29 cellular contexts compared by ENCODE assay signal in the genomic region with DNA sequence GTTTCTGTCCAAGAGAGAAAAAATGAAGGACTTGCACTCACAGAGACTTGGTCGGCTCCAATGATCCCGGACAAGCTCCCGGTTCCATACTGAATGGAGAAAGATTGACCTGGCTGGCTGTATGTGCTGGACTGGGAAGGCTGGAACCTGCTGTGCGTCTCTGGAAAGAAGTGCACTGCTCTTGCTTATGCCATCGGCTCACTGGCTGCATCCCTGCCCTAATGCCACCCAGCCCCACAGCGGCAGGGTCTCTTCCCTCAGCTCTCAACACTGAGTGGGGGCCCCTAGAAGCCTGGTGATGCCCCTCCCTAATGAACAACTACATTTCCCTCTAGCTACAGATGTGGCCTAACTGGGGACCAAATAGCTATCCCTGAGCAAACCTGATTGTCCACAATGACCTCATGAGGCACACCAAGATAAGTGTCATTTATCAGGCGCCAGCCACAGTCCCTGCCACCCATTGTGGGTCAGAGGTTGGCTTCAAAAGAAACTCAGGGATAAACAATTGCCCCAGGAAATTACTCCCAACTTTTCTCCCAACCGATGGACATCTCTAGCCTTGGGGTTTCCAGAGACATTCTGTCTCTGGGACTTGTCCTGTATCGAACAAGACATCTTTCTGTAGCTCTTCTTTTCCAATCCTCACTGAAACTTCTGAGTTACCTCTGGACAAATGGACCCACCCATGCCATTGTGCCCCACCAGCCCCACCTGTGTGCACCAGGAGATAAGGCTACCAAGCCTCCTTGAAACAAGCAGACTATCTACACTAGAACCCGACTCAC. TPM values are rescaled to one million over a fixed set of nuclear protein-coding genes. Genes with fewer than 3 reads are reported as not detected.
A peak's percentile ranks its signal among the peaks of the same experiment; 100 is the strongest.
DNase-seq lines count a peak whose midpoint lies in the region; ATAC-seq, FAIRE-seq and TF ChIP-seq lines count a peak whose summit lies in the region.
"Had no signal": no experiment of that assay in that cellular context is flagged by ENCODE, and none has a peak within 500 bp of the region (broad histone marks: within the 10 kb centered on the region; RNA-seq: fewer than 3 reads in every experiment).

No MANE protein-coding gene starts in this region.

- intact Hi-C loops in left colon (cut with DNase I, micrococcal nuclease) = loop anchor here in 1 of 2 donors (10.0 kb wide), 1 partner anchor 84 kb away; no protein-coding TSS in a partner anchor

- H3K4me3 Mint-ChIP-seq in astrocyte (ENCODE audit: unreplicated experiment) = no peak overlapping the region
- peak overlapping the region; percentile 46 for H3K4me3 Mint-ChIP-seq in type B pancreatic cell
- H3K4me3 Mint-ChIP-seq in T-cell = no peak overlapping the region
- H3K4me3 Mint-ChIP-seq: activated CD4-positive, alpha-beta T cell treated with anti-CD3 and anti-CD28 coated beads, Interleukin-2, amount 10 ng/mL, durations not matched to agents 24 days and 14 days; activated naive CD8-positive, alpha-beta T cell; CD14-positive monocyte; HFFc6; naive thymus-derived CD4-positive, alpha-beta T cell had no signal

- H3K4me3 ChIP-seq in SK-N-SH (ENCODE audit: low read depth in 2 of 2, low read length in 1 of 2) = no peak overlapping the region
- no peak overlapping the region for H3K4me3 ChIP-seq in astrocyte (ENCODE audit: insufficient read depth, low read depth, low read length)
- H3K4me3 ChIP-seq: GM23248, suprapubic skin, upper lobe of right lung had no signal

- TF ChIP-seq RAD21 in SK-N-SH (IDR thresholded peaks at IDR 0.05; ENCODE audit: low read length) = no peak

- H3K79me2 ChIP-seq in SK-N-SH (ENCODE audit: insufficient read depth) (no peaks in the 10 kb centered on the region), astrocyte (ENCODE audit: insufficient read depth, low read length) (no peaks in the 10 kb centered on the region)

- FAIRE-seq in astrocyte (lab: Jason Lieb, UNC) = no peak

- H3K4me2 ChIP-seq in SK-N-SH (no peak overlapping the region; the same call in 1 of the 2 replicates), astrocyte (ENCODE audit: low read length) (peak overlapping the region; percentile 45)

- H2AFZ ChIP-seq in SK-N-SH (ENCODE audit: low read depth) = no peak overlapping the region
- H2AFZ ChIP-seq in astrocyte (ENCODE audit: low read depth, low read length) = no peak overlapping the region
- H2AFZ ChIP-seq: GM23248 had no signal

- H3K36me3 Mint-ChIP-seq in astrocyte (ENCODE audit: low read depth, unreplicated experiment) (no peaks in the 10 kb centered on the region), type B pancreatic cell (no peaks in the 10 kb centered on the region), T-cell (no peaks in the 10 kb centered on the region)
- H3K36me3 Mint-ChIP-seq: activated naive CD8-positive, alpha-beta T cell; CD14-positive monocyte; naive thymus-derived CD4-positive, alpha-beta T cell had no signal

- H4K20me1 ChIP-seq in SK-N-SH (ENCODE audit: insufficient read depth) = no peaks in the 10 kb centered on the region
- no peaks in the 10 kb centered on the region for H4K20me1 ChIP-seq in astrocyte (ENCODE audit: insufficient read depth, low read length)

- no peak for DNase-seq in SK-N-SH
- DNase-seq in astrocyte (ENCODE audit: low read depth) = no peak
- no peak for DNase-seq in left colon
- peak; percentile 36 for DNase-seq in type B pancreatic cell (ENCODE audit: extremely low spot score, unreplicated experiment)
- DNase-seq in stimulated activated CD4-positive, alpha-beta T cell treated with anti-CD3 and anti-CD28 coated beads, Interleukin-4, amount 100 ng/mL, for 1 hour = no peak
- DNase-seq in T-cell = no peak
- DNase-seq in DMS79 (lab: John Stamatoyannopoulos, UW) = no peak
- DNase-seq: 8988T; activated CD4-positive, alpha-beta T cell treated with anti-CD3 and anti-CD28 coated beads, Interleukin-2, amount 10 ng/mL, durations not matched to agents 24 days and 14 days; activated effector memory CD4-positive, alpha-beta T cell treated with Interleukin-2 at 50 U/mL for 16 hours; Caco-2; glutamatergic neuron; left lung; naive thymus-derived CD4-positive, alpha-beta T cell; NCI-H2029; NCI-H510A treated with DMSO at 0.1 percent for 48 hours; nucleus accumbens; stimulated activated naive CD4-positive, alpha-beta T cell; upper lobe of right lung had no signal

- no peaks in the 10 kb centered on the region for H3K9me2 ChIP-seq in SK-N-SH

- CTCF ChIA-PET in SK-N-SH (lab: Yijun Ruan, JAX) (interaction anchor here (0.8 to 2.8 kb wide), 4 partner anchors 9 to 87 kb away, joined by 3 to 15 read pairs (median 6); no protein-coding TSS in a partner anchor), T-cell (lab: Charles Lee) (interaction anchor here in 1 of 2 donors (0.6 kb wide), 1 partner anchor 767 kb away, joined by 6 read pairs; no protein-coding TSS in a partner anchor)

- no peak overlapping the region for H3K9ac ChIP-seq in SK-N-SH
- no peak overlapping the region for H3K9ac ChIP-seq in astrocyte (ENCODE audit: low read length)
- H3K9ac ChIP-seq: GM23248 had no signal

- H3K4me1 Mint-ChIP-seq in astrocyte (ENCODE audit: low read depth, unreplicated experiment) = peaks cover 10% of the 10 kb centered on the region
- H3K4me1 Mint-ChIP-seq in type B pancreatic cell (ENCODE audit: unreplicated experiment) = peaks cover 15% of the 10 kb centered on the region
- no peaks in the 10 kb centered on the region for H3K4me1 Mint-ChIP-seq in T-cell
- H3K4me1 Mint-ChIP-seq: naive thymus-derived CD4-positive, alpha-beta T cell had no signal

- WGBS in SK-N-SH (ENCODE audit: low lambda C conversion rate) = 80% methylated on average over 10 of the region's 10 CpGs

- H3K9me3 Mint-ChIP-seq in astrocyte (ENCODE audit: unreplicated experiment) (peaks cover 2% of the 10 kb centered on the region), type B pancreatic cell (peaks cover 12% of the 10 kb centered on the region), T-cell (no peaks in the 10 kb centered on the region)
- H3K9me3 Mint-ChIP-seq: activated CD4-positive, alpha-beta T cell treated with anti-CD3 and anti-CD28 coated beads, Interleukin-2, amount 10 ng/mL, durations not matched to agents 24 days and 14 days; HFFc6 had no signal

- H3K4me1 ChIP-seq in SK-N-SH (ENCODE audit: control insufficient read depth in 1 of 2, insufficient read depth in 2 of 2, low read depth in 1 of 2, low read length in 1 of 2) = peaks cover 3 to 11% of the 10 kb centered on the region in 2 experiments; a peak in 2 of 4 replicates
- H3K4me1 ChIP-seq in astrocyte (ENCODE audit: insufficient read depth, low read length) = peaks cover 14% of the 10 kb centered on the region
- H3K4me1 ChIP-seq: left lung, upper lobe of right lung had no signal

- ATAC-seq in SK-N-SH treated with all-trans-retinoic acid at 6 μM for 48 hours (peak; percentile 43; the same call in 2 of the 3 replicates), left colon (peak; percentile 41), T-cell (replicated peaks in 1 of 4) (no peak)
- ATAC-seq: left lung; naive thymus-derived CD4-positive, alpha-beta T cell; Right ventricle myocardium inferior; upper lobe of right lung had no signal

- H3K36me3 ChIP-seq in SK-N-SH (replicated peaks in 1 of 2; ENCODE audit: control insufficient read depth in 1 of 2, insufficient read depth in 2 of 2, low read length in 1 of 2) = no peaks in the 10 kb centered on the region
- no peaks in the 10 kb centered on the region for H3K36me3 ChIP-seq in astrocyte (ENCODE audit: insufficient read depth, low read length)
- H3K36me3 ChIP-seq: left lung, suprapubic skin, upper lobe of right lung had no signal

- no peaks in the 10 kb centered on the region for H3F3A ChIP-seq in SK-N-SH (replicated peaks; ENCODE audit: insufficient read depth)

- peaks cover 8% of the 10 kb centered on the region for H3K27me3 Mint-ChIP-seq in astrocyte (ENCODE audit: low read depth, unreplicated experiment)
- peaks cover 12% of the 10 kb centered on the region for H3K27me3 Mint-ChIP-seq in type B pancreatic cell
- H3K27me3 Mint-ChIP-seq in T-cell = peaks cover 10 to 19% of the 10 kb centered on the region in 2 donors

- peak overlapping the region; percentile 12 for H3K27ac Mint-ChIP-seq in astrocyte (ENCODE audit: unreplicated experiment)
- H3K27ac Mint-ChIP-seq in type B pancreatic cell = peak overlapping the region; percentile 81
- H3K27ac Mint-ChIP-seq in T-cell = no peak overlapping the region
- H3K27ac Mint-ChIP-seq: activated CD4-positive, alpha-beta T cell treated with anti-CD3 and anti-CD28 coated beads, Interleukin-2, amount 10 ng/mL, durations not matched to agents 24 days and 14 days; activated naive CD8-positive, alpha-beta T cell; HFFc6; naive thymus-derived CD4-positive, alpha-beta T cell had no signal

- POLR2A ChIA-PET in SK-N-SH (lab: Yijun Ruan, JAX) (no interaction called here), T-cell (lab: Charles Lee) (no interaction called here)

- no peak for TF ChIP-seq EP300 in SK-N-SH (IDR thresholded peaks at IDR 0.05; ENCODE audit: borderline replicate concordance in 1 of 2, low read depth in 1 of 2, low read length in 1 of 2)

- H3K27ac ChIP-seq in SK-N-SH (ENCODE audit: low read depth in 2 of 2, low read length in 1 of 2) (no peak overlapping the region), astrocyte (ENCODE audit: low read depth, low read length) (no peak overlapping the region)
- H3K27ac ChIP-seq: GM23248, left lung, suprapubic skin, upper lobe of right lung had no signal

- H3K27me3 ChIP-seq in SK-N-SH (ENCODE audit: insufficient read depth) = no peaks in the 10 kb centered on the region; the same call in 1 of the 2 replicates
- H3K27me3 ChIP-seq in astrocyte (ENCODE audit: insufficient read depth, low read length) = no peaks in the 10 kb centered on the region
- H3K27me3 ChIP-seq: left lung, suprapubic skin, upper lobe of right lung had no signal

- H3K9me3 ChIP-seq in SK-N-SH = no peaks in the 10 kb centered on the region
- no peaks in the 10 kb centered on the region for H3K9me3 ChIP-seq in astrocyte (ENCODE audit: insufficient read depth, low read depth, low read length)
- H3K9me3 ChIP-seq: Caco-2, left lung, suprapubic skin, upper lobe of right lung had no signal

- TF ChIP-seq CTCF in SK-N-SH (IDR thresholded peaks at IDR 0.05) (no peak), astrocyte (IDR thresholded peaks at IDR 0.05; ENCODE audit: insufficient read depth, low read depth, low read length) (no peak), type B pancreatic cell (conservative IDR thresholded peaks at IDR 0.05) (no peak)

RNA-seq across cellular contexts. Expression of gene CTSE, which starts 2.5 kb away (rescaled TPM):
- not detected in 2 replicates for polyA plus RNA-seq in SK-N-SH (2012; rRNA removed)
- polyA plus RNA-seq in SK-N-SH (2012; cell fraction: cytosol; rRNA removed) = 0.01 TPM in 1 of 2 replicates, not detected in the other
- polyA plus RNA-seq in SK-N-SH (2012; cell fraction: nucleus; rRNA removed) = not detected in 2 replicates
- total RNA-seq in astrocyte (not detected in 2 replicates), left colon (10 to 100 TPM; 20.7 to 57.4 TPM), type B pancreatic cell (ENCODE audit: low replicate concordance) (28.6 and 42.0 TPM in 2 replicates), T-cell (under 1 TPM in 2 of 5 donors, not detected in 3; 0.13 to 0.20 TPM)
- total RNA-seq: activated CD4-positive, alpha-beta T cell treated with anti-CD3 and anti-CD28 coated beads, Interleukin-2, amount 10 ng/mL, durations not matched to agents 24 days and 14 days; activated CD8-positive, alpha-beta memory T cell treated with anti-CD3 and anti-CD28 coated beads for 36 hours; GM23248; HFFc6; M059J; naive thymus-derived CD4-positive, alpha-beta T cell; Right ventricle myocardium inferior; suprapubic skin had no signal
- polyA plus RNA-seq: CD14-positive monocyte; GM23248; naive thymus-derived CD4-positive, alpha-beta T cell had no signal

RNA-seq across cellular contexts. Expression of gene RAB7B, which starts 18.0 kb away (rescaled TPM):
- polyA plus RNA-seq in SK-N-SH (2012; rRNA removed) = 0.15 and 0.24 TPM in 2 replicates
- polyA plus RNA-seq in SK-N-SH (2012; cell fraction: cytosol; rRNA removed) = 0.14 and 0.19 TPM in 2 replicates
- polyA plus RNA-seq in SK-N-SH (2012; cell fraction: nucleus; rRNA removed) = 0.24 and 0.29 TPM in 2 replicates
- total RNA-seq in astrocyte (6.6 and 8.1 TPM in 2 replicates), left colon (1 to 10 TPM in 1 of 2 donors, under 1 TPM in 1; 0.34 to 2.3 TPM), type B pancreatic cell (ENCODE audit: low replicate concordance) (0.26 and 0.82 TPM in 2 replicates), T-cell (under 1 TPM in 2 of 5 donors, not detected in 3; 0.15 to 0.22 TPM)
- total RNA-seq: activated CD4-positive, alpha-beta T cell treated with anti-CD3 and anti-CD28 coated beads, Interleukin-2, amount 10 ng/mL, durations not matched to agents 24 days and 14 days; activated CD8-positive, alpha-beta memory T cell treated with anti-CD3 and anti-CD28 coated beads for 36 hours; Caco-2 had no signal
- polyA plus RNA-seq: naive thymus-derived CD4-positive, alpha-beta T cell had no signal

RNA-seq across cellular contexts. Expression of gene RHEX, which starts 31.8 kb away (rescaled TPM):
- not detected in 2 replicates for polyA plus RNA-seq in SK-N-SH (2012; rRNA removed)
- not detected in 2 replicates for polyA plus RNA-seq in SK-N-SH (2012; cell fraction: cytosol; rRNA removed)
- not detected in 2 replicates for polyA plus RNA-seq in SK-N-SH (2012; cell fraction: nucleus; rRNA removed)
- total RNA-seq in astrocyte (not detected in 2 replicates), left colon (1 to 10 TPM in 1 of 2 donors, under 1 TPM in 1; 0.43 to 1.6 TPM), type B pancreatic cell (ENCODE audit: low replicate concordance) (not detected in 2 replicates), T-cell (1 to 10 TPM in 2 of 5 donors, under 1 TPM in 2, not detected in 1; 0.28 to 1.6 (median 1.2) TPM)
- total RNA-seq: activated CD4-positive, alpha-beta T cell treated with anti-CD3 and anti-CD28 coated beads, Interleukin-2, amount 10 ng/mL, durations not matched to agents 24 days and 14 days; activated CD8-positive, alpha-beta memory T cell treated with anti-CD3 and anti-CD28 coated beads for 36 hours; Caco-2; GM23248; HFFc6; HT1080; M059J had no signal
- polyA plus RNA-seq: CD14-positive monocyte; GM23248; naive thymus-derived CD4-positive, alpha-beta T cell had no signal

Comparison
In these comparisons a context has a peak if more than half of its experiments do, and no peak if none do; other contexts are left out.
1. ATAC-seq: peak in SK-N-SH treated with all-trans-retinoic acid at 6 μM for 48 hours (single experiment) and left colon (single experiment); none in T-cell (0 of 4).
2. H3K27ac Mint-ChIP-seq: peak in astrocyte (single experiment) and type B pancreatic cell (single experiment); none in T-cell (0 of 2).
3. RNA of gene CTSE, which starts 2.5 kb away (total RNA-seq): 20.7 to 57.4 TPM in left colon and 28.6 to 42.0 TPM in type B pancreatic cell; 0.13 to 0.20 TPM in T-cell and not detected in astrocyte; every median in the first group is over 10 times any median in the second.